Comparison of ENCODE assay signal across 15 cellular contexts in genomic region chr7:140723002-140723401, GRCh38. TPM values are rescaled to one million over a fixed set of nuclear protein-coding genes. Genes with fewer than 3 reads are reported as not detected.
A peak's percentile ranks its signal among the peaks of the same experiment; 100 is the strongest.
DNase-seq lines count a peak whose midpoint lies in the region; ATAC-seq and TF ChIP-seq lines count a peak whose summit lies in the region.
"Had no signal": no experiment of that assay in that cellular context is flagged by ENCODE, and none has a peak within 500 bp of the region (broad histone marks: within the 10 kb centered on the region; RNA-seq: fewer than 3 reads in every experiment).

No MANE protein-coding gene starts in this region.

- H3K36me3 Mint-ChIP-seq in activated CD8-positive, alpha-beta T cell treated with anti-CD3 and anti-CD28 coated beads, Interleukin-2, amount 10 ng/mL, durations not matched to agents 7 days and 5 days (ENCODE audit: low read depth) = no peaks in the 10 kb centered on the region
- H3K36me3 Mint-ChIP-seq in activated naive CD4-positive, alpha-beta T cell treated with anti-CD3 and anti-CD28 coated beads, Interleukin-2, amount 50 U/mL, for 72 hours = no peaks in the 10 kb centered on the region

- H3K27me3 ChIP-seq in left ventricle myocardium inferior (ENCODE audit: low read depth) = no peaks in the 10 kb centered on the region
- H3K27me3 ChIP-seq: sigmoid colon, suprapubic skin had no signal

- POLR2A ChIA-PET in activated CD8-positive, alpha-beta T cell treated with anti-CD3 and anti-CD28 coated beads, Interleukin-2, amount 10 ng/mL, durations not matched to agents 7 days and 5 days (lab: Charles Lee) = interaction anchor here (0.8 kb wide), 1 partner anchor 8 kb away, joined by 5 read pairs; no protein-coding TSS in a partner anchor

- CTCF ChIA-PET in activated CD8-positive, alpha-beta T cell treated with anti-CD3 and anti-CD28 coated beads, Interleukin-2, amount 10 ng/mL, durations not matched to agents 7 days and 5 days (lab: Charles Lee) = interaction anchor here (1.0 to 2.5 kb wide), 8 partner anchors 16 to 292 kb away, joined by 3 to 11 read pairs (median 3); partner anchors contain the start of gene MRPS33

- intact Hi-C loops in left ventricle myocardium inferior (cut with micrococcal nuclease) = no loop called here

- peaks cover 18% of the 10 kb centered on the region for H3K36me3 ChIP-seq in left ventricle myocardium inferior

- DNase-seq in DMS79 treated with DMSO at 0.1 percent for 48 hours (lab: John Stamatoyannopoulos, UW) (peak; percentile 19), DMS79 (lab: John Stamatoyannopoulos, UW) (no peak), left ventricle myocardium inferior (no peak), NCI-H128 (lab: John Stamatoyannopoulos, UW; ENCODE audit: unreplicated experiment) (no peak)
- DNase-seq in activated CD8-positive, alpha-beta T cell treated with anti-CD3 and anti-CD28 coated beads, Interleukin-2, amount 10 ng/mL, durations not matched to agents 7 days and 5 days = peak; percentile 66
- DNase-seq in activated naive CD4-positive, alpha-beta T cell treated with anti-CD3 and anti-CD28 coated beads, Interleukin-2, amount 50 U/mL, for 72 hours (ENCODE audit: low spot score in 2 of 2) = peak in 1 of 2 donors; percentile 37
- peak; percentile 16 for DNase-seq in stimulated activated CD4-positive, alpha-beta T cell treated with anti-CD3 and anti-CD28 coated beads, Interleukin-4, amount 100 ng/mL, for 1 hour
- DNase-seq: HFFc6, kidney, sigmoid colon had no signal

- H3K4me3 ChIP-seq in left ventricle myocardium inferior = no peak overlapping the region
- H3K4me3 ChIP-seq: sigmoid colon, suprapubic skin had no signal

- no peak overlapping the region for H3K27ac ChIP-seq in left ventricle myocardium inferior (replicated peaks)
- H3K27ac ChIP-seq: 22Rv1, C4-2B, sigmoid colon, suprapubic skin had no signal

- peaks cover 17% of the 10 kb centered on the region for H3K4me1 Mint-ChIP-seq in activated CD8-positive, alpha-beta T cell treated with anti-CD3 and anti-CD28 coated beads, Interleukin-2, amount 10 ng/mL, durations not matched to agents 7 days and 5 days (ENCODE audit: low read depth)

- no peaks in the 10 kb centered on the region for H3K4me1 ChIP-seq in left ventricle myocardium inferior
- H3K4me1 ChIP-seq: sigmoid colon, suprapubic skin had no signal

- ATAC-seq in activated CD8-positive, alpha-beta T cell treated with anti-CD3 and anti-CD28 coated beads, Interleukin-2, amount 10 ng/mL, durations not matched to agents 7 days and 5 days = peak; percentile 90
- peak; percentile 92 to 96 for ATAC-seq in activated naive CD4-positive, alpha-beta T cell treated with anti-CD3 and anti-CD28 coated beads, Interleukin-2, amount 50 U/mL, for 72 hours
- no peak for ATAC-seq in HG02840 (IDR thresholded peaks at IDR 0.05; ENCODE audit: low FRiP score, unreplicated experiment)

- TF ChIP-seq CTCF in left ventricle myocardium inferior (IDR thresholded peaks at IDR 0.05; ENCODE audit: borderline replicate concordance) = no peak

- no peaks in the 10 kb centered on the region for H3K27me3 Mint-ChIP-seq in activated CD8-positive, alpha-beta T cell treated with anti-CD3 and anti-CD28 coated beads, Interleukin-2, amount 10 ng/mL, durations not matched to agents 7 days and 5 days (ENCODE audit: low read depth)
- H3K27me3 Mint-ChIP-seq: dendritic cell treated with granulocyte-macrophage colony-stimulating factor and Interleukin-4, amounts not matched to agents 40 ng/mL and 50 ng/mL, for 4 days had no signal

- no peaks in the 10 kb centered on the region for H3K9me3 Mint-ChIP-seq in activated CD8-positive, alpha-beta T cell treated with anti-CD3 and anti-CD28 coated beads, Interleukin-2, amount 10 ng/mL, durations not matched to agents 7 days and 5 days (ENCODE audit: insufficient read depth)
- H3K9me3 Mint-ChIP-seq in activated naive CD4-positive, alpha-beta T cell treated with anti-CD3 and anti-CD28 coated beads, Interleukin-2, amount 50 U/mL, for 72 hours = no peaks in the 10 kb centered on the region
- H3K9me3 Mint-ChIP-seq: dendritic cell treated with granulocyte-macrophage colony-stimulating factor and Interleukin-4, amounts not matched to agents 40 ng/mL and 50 ng/mL, for 4 days; HFFc6 had no signal

- peak overlapping the region; percentile 16 for H3K27ac Mint-ChIP-seq in activated CD8-positive, alpha-beta T cell treated with anti-CD3 and anti-CD28 coated beads, Interleukin-2, amount 10 ng/mL, durations not matched to agents 7 days and 5 days
- H3K27ac Mint-ChIP-seq in activated naive CD4-positive, alpha-beta T cell treated with anti-CD3 and anti-CD28 coated beads, Interleukin-2, amount 50 U/mL, for 72 hours = peak overlapping the region in 1 of 2 donors; percentile 69
- H3K27ac Mint-ChIP-seq: dendritic cell treated with granulocyte-macrophage colony-stimulating factor and Interleukin-4, amounts not matched to agents 40 ng/mL and 50 ng/mL, for 4 days; HFFc6 had no signal

- no peak overlapping the region for H3K4me3 Mint-ChIP-seq in activated CD8-positive, alpha-beta T cell treated with anti-CD3 and anti-CD28 coated beads, Interleukin-2, amount 10 ng/mL, durations not matched to agents 7 days and 5 days
- H3K4me3 Mint-ChIP-seq: dendritic cell treated with granulocyte-macrophage colony-stimulating factor and Interleukin-4, amounts not matched to agents 40 ng/mL and 50 ng/mL, for 4 days; HFFc6 had no signal

- no peaks in the 10 kb centered on the region for H3K9me3 ChIP-seq in left ventricle myocardium inferior (replicated peaks)
- H3K9me3 ChIP-seq: sigmoid colon, suprapubic skin had no signal

RNA-seq across cellular contexts. Expression of gene NDUFB2, which starts 26.5 kb away (rescaled TPM):
- 100 to 1,000 TPM; 213 to 221 TPM for total RNA-seq in activated CD8-positive, alpha-beta T cell treated with anti-CD3 and anti-CD28 coated beads, Interleukin-2, amount 10 ng/mL, durations not matched to agents 7 days and 5 days
- total RNA-seq in activated naive CD4-positive, alpha-beta T cell treated with anti-CD3 and anti-CD28 coated beads, Interleukin-2, amount 50 U/mL, for 72 hours = 100 to 1,000 TPM; 128 to 147 TPM
- total RNA-seq in left ventricle myocardium inferior = 682 TPM

RNA-seq across cellular contexts. Expression of gene ADCK2, which starts 50.3 kb away (rescaled TPM):
- 10 to 100 TPM; 20.6 to 20.8 TPM for total RNA-seq in activated CD8-positive, alpha-beta T cell treated with anti-CD3 and anti-CD28 coated beads, Interleukin-2, amount 10 ng/mL, durations not matched to agents 7 days and 5 days
- total RNA-seq in activated naive CD4-positive, alpha-beta T cell treated with anti-CD3 and anti-CD28 coated beads, Interleukin-2, amount 50 U/mL, for 72 hours = 10 to 100 TPM; 13.8 to 25.6 TPM
- 8.5 TPM for total RNA-seq in left ventricle myocardium inferior

Comparison
In these comparisons a context has a peak if more than half of its experiments do, and no peak if none do; other contexts are left out.
1. DNase-seq: peak in DMS79 treated with DMSO at 0.1 percent for 48 hours (single experiment), activated CD8-positive, alpha-beta T cell treated with anti-CD3 and anti-CD28 coated beads, Interleukin-2, amount 10 ng/mL, durations not matched to agents 7 days and 5 days (single experiment) and stimulated activated CD4-positive, alpha-beta T cell treated with anti-CD3 and anti-CD28 coated beads, Interleukin-4, amount 100 ng/mL, for 1 hour (single experiment); none in DMS79 (single experiment), left ventricle myocardium inferior (single experiment) and NCI-H128 (single experiment).